Comparison of ENCODE assay signal across 6 cellular contexts in the genomic region with DNA sequence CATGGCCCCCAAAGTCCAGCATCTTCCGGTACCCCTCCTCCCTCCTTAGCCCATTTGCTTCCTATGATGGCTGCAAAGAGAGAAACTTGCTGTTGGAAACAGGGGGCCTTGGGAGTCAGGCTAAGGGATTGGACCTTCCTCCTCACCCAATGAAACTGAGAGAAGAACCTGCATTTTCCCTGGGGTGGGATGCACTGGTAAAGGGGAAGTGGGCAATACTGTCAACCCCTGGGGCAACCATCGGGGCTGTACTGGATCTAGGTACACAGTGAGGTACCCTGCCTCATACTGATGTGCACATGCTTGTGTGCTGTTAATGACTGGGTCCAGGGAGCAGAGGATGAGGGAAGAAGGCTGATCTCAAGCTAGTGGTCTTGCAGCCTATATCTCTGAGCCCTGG. TPM values are rescaled to one million over a fixed set of nuclear protein-coding genes. Genes with fewer than 3 reads are reported as not detected.
DNase-seq lines count a peak whose midpoint lies in the region; ATAC-seq and TF ChIP-seq lines count a peak whose summit lies in the region.
"Had no signal": no experiment of that assay in that cellular context is flagged by ENCODE, and none has a peak within 500 bp of the region (broad histone marks: within the 10 kb centered on the region; RNA-seq: fewer than 3 reads in every experiment).

No MANE protein-coding gene starts in this region.

- peak; percentile 11 for ATAC-seq in GM18907 (IDR thresholded peaks at IDR 0.05; ENCODE audit: unreplicated experiment)
- no peak for ATAC-seq in GM21737 (IDR thresholded peaks at IDR 0.05; ENCODE audit: unreplicated experiment)

- no peak overlapping the region for H3K4me3 ChIP-seq in dorsolateral prefrontal cortex

- no peak for TF ChIP-seq CTCF in dorsolateral prefrontal cortex (IDR thresholded peaks at IDR 0.05 in 54 of 56, conservative IDR thresholded peaks at IDR 0.05 in 2 of 56; ENCODE audit: low read depth in 1 of 56, partially characterized antibody in 56 of 56)

- no peaks in the 10 kb centered on the region for H3K27me3 ChIP-seq in dorsolateral prefrontal cortex

- peak overlapping the region in 39 of 59 donors; percentile 3 to 86 (median 58) for H3K27ac ChIP-seq in dorsolateral prefrontal cortex

- intact Hi-C loops in dorsolateral prefrontal cortex (cut with DNase I): no loop called here

- DNase-seq in dorsolateral prefrontal cortex: no peak
- DNase-seq in NCI-H2107 treated with DMSO at 0.1 percent for 48 hours (lab: John Stamatoyannopoulos, UW; ENCODE audit: unreplicated experiment): no peak
- DNase-seq: activated gamma-delta T cell had no signal

RNA-seq across cellular contexts. Expression of gene JPH4, which starts 11.0 kb away (rescaled TPM):
- total RNA-seq in dorsolateral prefrontal cortex: 100 to 1,000 TPM in 119 of 120 experiments, 10 to 100 TPM in 1; 61.3 to 302 (median 213) TPM
- total RNA-seq: activated CD8-positive, alpha-beta T cell treated with anti-CD3 and anti-CD28 coated beads, Interleukin-2, amount 10 ng/mL, durations not matched to agents 7 days and 5 days had no signal

RNA-seq across cellular contexts. Expression of gene AP1G2, which starts 22.0 kb away (rescaled TPM):
- total RNA-seq in dorsolateral prefrontal cortex: 100 to 1,000 TPM in 99 of 120 experiments, 10 to 100 TPM in 21; 48.8 to 291 (median 147) TPM

RNA-seq across cellular contexts. Expression of gene THTPA, which starts 33.5 kb away (rescaled TPM):
- 10 to 100 TPM; 20.2 to 54.1 (median 34.9) TPM for total RNA-seq in dorsolateral prefrontal cortex

RNA-seq across cellular contexts. Expression of gene ZFHX2, which starts 38.0 kb away (rescaled TPM):
- 10 to 100 TPM; 11.8 to 39.5 (median 21.5) TPM for total RNA-seq in dorsolateral prefrontal cortex

RNA-seq across cellular contexts. Expression of gene DHRS2, which starts 46.6 kb away (rescaled TPM):
- total RNA-seq in dorsolateral prefrontal cortex: 1 to 10 TPM in 9 of 120 experiments, under 1 TPM in 66, not detected in 45; 0.10 to 1.4 (median 0.55) TPM
